In genomic region chr3:10836676-10837075, GRCh38 we compare ENCODE assay signal across 39 cellular contexts. TPM values are rescaled to one million over a fixed set of nuclear protein-coding genes. Genes with fewer than 3 reads are reported as not detected.
"Had no signal": no experiment of that assay in that cellular context is flagged by ENCODE, and none has a peak within 500 bp of the region (broad histone marks: within the 10 kb centered on the region; RNA-seq: fewer than 3 reads in every experiment).

No MANE protein-coding gene starts in this region.

- H3K27ac ChIP-seq: ascending aorta, cardiac muscle cell, VCaP had no signal

- DNase-seq: activated CD4-positive, alpha-beta memory T cell treated with anti-CD3 and anti-CD28 coated beads, Interleukin-2, amount 10 ng/mL, durations not matched to agents 7 days and 5 days; activated CD4-positive, alpha-beta T cell treated with anti-CD3 and anti-CD28 coated beads for 1 hour; activated CD4-positive, alpha-beta T cell treated with anti-CD3 and anti-CD28 coated beads for 36 hours; activated CD4-positive, alpha-beta T cell treated with anti-CD3 and anti-CD28 coated beads for 48 hours; activated CD4-positive, alpha-beta T cell treated with anti-CD3 and anti-CD28 coated beads, Interleukin-2, amount 10 ng/mL, durations not matched to agents 7 days and 5 days; activated CD4-positive, alpha-beta T cell treated with anti-CD3 and anti-CD28 coated beads, Interleukin-2, amount 50 U/mL, for 48 hours; activated CD4-positive, CD25-positive, alpha-beta regulatory T cell; activated CD8-positive, alpha-beta memory T cell treated with anti-CD3 and anti-CD28 coated beads for 24 hours; activated CD8-positive, alpha-beta memory T cell treated with anti-CD3 and anti-CD28 coated beads, Interleukin-2, amount 10 ng/mL, durations not matched to agents 7 days and 5 days; activated CD8-positive, alpha-beta memory T cell treated with anti-CD3 and anti-CD28 coated beads, Interleukin-2, amount 50 U/mL, for 48 hours; activated CD8-positive, alpha-beta T cell treated with anti-CD3 and anti-CD28 coated beads, Interleukin-2, amount 10 ng/mL, durations not matched to agents 7 days and 5 days; activated effector memory CD4-positive, alpha-beta T cell treated with Interleukin-2 at 50 U/mL for 16 hours; activated gamma-delta T cell; activated naive CD4-positive, alpha-beta T cell treated with anti-CD3 and anti-CD28 coated beads, Interleukin-2, amount 10 ng/mL, durations not matched to agents 7 days and 5 days; activated naive CD4-positive, alpha-beta T cell treated with Interleukin-2 at 50 U/mL for 16 hours; activated naive CD8-positive, alpha-beta T cell treated with anti-CD3 and anti-CD28 coated beads, Interleukin-2, amount 10 ng/mL, durations not matched to agents 7 days and 5 days; activated naive CD8-positive, alpha-beta T cell treated with anti-CD3 and anti-CD28 coated beads, Interleukin-2, amount 50 U/mL, for 24 hours; activated T-cell treated with anti-CD3 and anti-CD28 coated beads, Interleukin-2, amount 50 U/mL, for 24 hours; activated T-cell treated with anti-CD3 and anti-CD28 coated beads, Interleukin-2, amount 50 U/mL, for 48 hours; amygdala; anterior cingulate cortex; caudate nucleus; cerebellar nuclear complex; T-helper 1 cell; T-helper 2 cell; T-helper 9 cell had no signal

- H3K27ac Mint-ChIP-seq: activated CD4-positive, alpha-beta memory T cell treated with anti-CD3 and anti-CD28 coated beads, Interleukin-2, amount 10 ng/mL, durations not matched to agents 7 days and 5 days; activated CD4-positive, alpha-beta T cell treated with anti-CD3 and anti-CD28 coated beads for 36 hours; activated CD4-positive, alpha-beta T cell treated with anti-CD3 and anti-CD28 coated beads, Interleukin-2, amount 10 ng/mL, durations not matched to agents 7 days and 5 days; activated CD8-positive, alpha-beta memory T cell treated with anti-CD3 and anti-CD28 coated beads, Interleukin-2, amount 10 ng/mL, durations not matched to agents 7 days and 5 days; activated CD8-positive, alpha-beta T cell treated with anti-CD3 and anti-CD28 coated beads, Interleukin-2, amount 10 ng/mL, durations not matched to agents 7 days and 5 days; activated naive CD4-positive, alpha-beta T cell treated with anti-CD3 and anti-CD28 coated beads, Interleukin-2, amount 10 ng/mL, durations not matched to agents 7 days and 5 days; activated naive CD4-positive, alpha-beta T cell treated with anti-CD3 and anti-CD28 coated beads, Interleukin-2, amount 50 U/mL, for 24 hours; activated naive CD8-positive, alpha-beta T cell; activated naive CD8-positive, alpha-beta T cell treated with anti-CD3 and anti-CD28 coated beads, Interleukin-2, amount 10 ng/mL, durations not matched to agents 7 days and 5 days; activated naive CD8-positive, alpha-beta T cell treated with anti-CD3 and anti-CD28 coated beads, Interleukin-2, amount 50 U/mL, for 24 hours; activated T-cell treated with anti-CD3 and anti-CD28 coated beads, Interleukin-2, amount 50 U/mL, for 24 hours; activated T-helper 2 cell treated with anti-CD3 and anti-CD28 coated beads, Interferon-gamma antibody, Interleukin-2, Interleukin-4, amounts not matched to agents 10 μg/mL and 5 μg/mL and 100 μg/mL, durations not matched to agents 14 hours and 24 hours and 36 hours; brain; T-helper 1 cell treated with Interleukin-12 subunit alpha and Interleukin-12 subunit beta and Interleukin-4 antibody, amounts not matched to agents 30 μg/mL and 1 μg/mL, for 36 hours; T-helper 2 cell treated with Interferon-gamma antibody and Interleukin-4, amounts not matched to agents 5 μg/mL and 100 μg/mL, for 36 hours; WTC11 had no signal

- H3K36me3 Mint-ChIP-seq: activated CD8-positive, alpha-beta memory T cell treated with anti-CD3 and anti-CD28 coated beads, Interleukin-2, amount 10 ng/mL, durations not matched to agents 7 days and 5 days; activated naive CD4-positive, alpha-beta T cell treated with anti-CD3 and anti-CD28 coated beads, Interleukin-2, amount 10 ng/mL, durations not matched to agents 7 days and 5 days; activated naive CD4-positive, alpha-beta T cell treated with anti-CD3 and anti-CD28 coated beads, Interleukin-2, amount 50 U/mL, for 24 hours; activated naive CD8-positive, alpha-beta T cell; activated naive CD8-positive, alpha-beta T cell treated with anti-CD3 and anti-CD28 coated beads, Interleukin-2, amount 10 ng/mL, durations not matched to agents 7 days and 5 days; brain; WTC11 had no signal

- H3K36me3 ChIP-seq: ascending aorta, cardiac muscle cell had no signal

- H3K4me1 Mint-ChIP-seq: activated CD4-positive, alpha-beta memory T cell treated with anti-CD3 and anti-CD28 coated beads, Interleukin-2, amount 10 ng/mL, durations not matched to agents 7 days and 5 days; activated CD4-positive, alpha-beta T cell treated with anti-CD3 and anti-CD28 coated beads for 36 hours; activated CD8-positive, alpha-beta memory T cell treated with anti-CD3 and anti-CD28 coated beads, Interleukin-2, amount 10 ng/mL, durations not matched to agents 7 days and 5 days; activated naive CD4-positive, alpha-beta T cell treated with anti-CD3 and anti-CD28 coated beads, Interleukin-2, amount 10 ng/mL, durations not matched to agents 7 days and 5 days; activated naive CD4-positive, alpha-beta T cell treated with anti-CD3 and anti-CD28 coated beads, Interleukin-2, amount 50 U/mL, for 24 hours; activated naive CD8-positive, alpha-beta T cell treated with anti-CD3 and anti-CD28 coated beads, Interleukin-2, amount 50 U/mL, for 24 hours; brain; central memory CD8-positive, alpha-beta T cell had no signal

- H3K4me1 ChIP-seq: ascending aorta had no signal

- H3K9me3 Mint-ChIP-seq: activated CD4-positive, alpha-beta memory T cell treated with anti-CD3 and anti-CD28 coated beads, Interleukin-2, amount 10 ng/mL, durations not matched to agents 7 days and 5 days; activated CD4-positive, alpha-beta T cell treated with anti-CD3 and anti-CD28 coated beads, Interleukin-2, amount 10 ng/mL, durations not matched to agents 7 days and 5 days; activated naive CD4-positive, alpha-beta T cell treated with anti-CD3 and anti-CD28 coated beads, Interleukin-2, amount 10 ng/mL, durations not matched to agents 7 days and 5 days; activated naive CD4-positive, alpha-beta T cell treated with anti-CD3 and anti-CD28 coated beads, Interleukin-2, amount 50 U/mL, for 24 hours; activated naive CD8-positive, alpha-beta T cell treated with anti-CD3 and anti-CD28 coated beads, Interleukin-2, amount 10 ng/mL, durations not matched to agents 7 days and 5 days; activated naive CD8-positive, alpha-beta T cell treated with anti-CD3 and anti-CD28 coated beads, Interleukin-2, amount 50 U/mL, for 24 hours; activated T-cell treated with anti-CD3 and anti-CD28 coated beads, Interleukin-2, amount 50 U/mL, for 24 hours; activated T-helper 2 cell treated with anti-CD3 and anti-CD28 coated beads, Interferon-gamma antibody, Interleukin-2, Interleukin-4, amounts not matched to agents 10 μg/mL and 5 μg/mL and 100 μg/mL, durations not matched to agents 14 hours and 24 hours and 36 hours; brain; central memory CD8-positive, alpha-beta T cell; T-helper 1 cell treated with Interleukin-12 subunit alpha and Interleukin-12 subunit beta and Interleukin-4 antibody, amounts not matched to agents 30 μg/mL and 1 μg/mL, for 36 hours; T-helper 2 cell treated with Interferon-gamma antibody and Interleukin-4, amounts not matched to agents 5 μg/mL and 100 μg/mL, for 36 hours; WTC11 had no signal

- H3K4me3 Mint-ChIP-seq: activated CD4-positive, alpha-beta memory T cell treated with anti-CD3 and anti-CD28 coated beads, Interleukin-2, amount 10 ng/mL, durations not matched to agents 7 days and 5 days; activated CD4-positive, alpha-beta T cell treated with anti-CD3 and anti-CD28 coated beads for 36 hours; activated CD4-positive, alpha-beta T cell treated with anti-CD3 and anti-CD28 coated beads, Interleukin-2, amount 10 ng/mL, durations not matched to agents 7 days and 5 days; activated CD8-positive, alpha-beta memory T cell treated with anti-CD3 and anti-CD28 coated beads, Interleukin-2, amount 10 ng/mL, durations not matched to agents 7 days and 5 days; activated CD8-positive, alpha-beta T cell treated with anti-CD3 and anti-CD28 coated beads, Interleukin-2, amount 10 ng/mL, durations not matched to agents 7 days and 5 days; activated naive CD4-positive, alpha-beta T cell treated with anti-CD3 and anti-CD28 coated beads, Interleukin-2, amount 10 ng/mL, durations not matched to agents 7 days and 5 days; activated naive CD4-positive, alpha-beta T cell treated with anti-CD3 and anti-CD28 coated beads, Interleukin-2, amount 50 U/mL, for 24 hours; activated naive CD8-positive, alpha-beta T cell; activated naive CD8-positive, alpha-beta T cell treated with anti-CD3 and anti-CD28 coated beads, Interleukin-2, amount 10 ng/mL, durations not matched to agents 7 days and 5 days; activated naive CD8-positive, alpha-beta T cell treated with anti-CD3 and anti-CD28 coated beads, Interleukin-2, amount 50 U/mL, for 24 hours; activated T-cell treated with anti-CD3 and anti-CD28 coated beads, Interleukin-2, amount 50 U/mL, for 24 hours; brain; central memory CD8-positive, alpha-beta T cell; T-helper 1 cell treated with Interleukin-12 subunit alpha and Interleukin-12 subunit beta and Interleukin-4 antibody, amounts not matched to agents 30 μg/mL and 1 μg/mL, for 36 hours; T-helper 2 cell treated with Interferon-gamma antibody and Interleukin-4, amounts not matched to agents 5 μg/mL and 100 μg/mL, for 36 hours; WTC11 had no signal

- H3K9me3 ChIP-seq: ascending aorta had no signal

- ATAC-seq: activated CD4-positive, alpha-beta T cell treated with anti-CD3 and anti-CD28 coated beads for 36 hours; activated CD4-positive, CD25-positive, alpha-beta regulatory T cell treated with anti-CD3 and anti-CD28 coated beads, Interleukin-2, amount 50 U/mL, for 24 hours; activated CD8-positive, alpha-beta memory T cell treated with anti-CD3 and anti-CD28 coated beads, Interleukin-2, amount 10 ng/mL, durations not matched to agents 7 days and 5 days; activated CD8-positive, alpha-beta T cell treated with anti-CD3 and anti-CD28 coated beads, Interleukin-2, amount 10 ng/mL, durations not matched to agents 7 days and 5 days; activated naive CD8-positive, alpha-beta T cell treated with anti-CD3 and anti-CD28 coated beads, Interleukin-2, amount 50 U/mL, for 24 hours; WTC11 had no signal

- H3K4me3 ChIP-seq: ascending aorta, cardiac muscle cell had no signal

RNA-seq across cellular contexts. Expression of gene SLC6A11, which starts 20.6 kb away (rescaled TPM):
- total RNA-seq: activated CD4-positive, alpha-beta memory T cell treated with anti-CD3 and anti-CD28 coated beads, Interleukin-2, amount 10 ng/mL, durations not matched to agents 7 days and 5 days; activated CD4-positive, alpha-beta T cell treated with anti-CD3 and anti-CD28 coated beads for 36 hours; activated CD4-positive, alpha-beta T cell treated with anti-CD3 and anti-CD28 coated beads, Interleukin-2, amount 10 ng/mL, durations not matched to agents 7 days and 5 days; activated CD8-positive, alpha-beta memory T cell treated with anti-CD3 and anti-CD28 coated beads, Interleukin-2, amount 10 ng/mL, durations not matched to agents 7 days and 5 days; activated CD8-positive, alpha-beta T cell treated with anti-CD3 and anti-CD28 coated beads, Interleukin-2, amount 10 ng/mL, durations not matched to agents 7 days and 5 days; activated naive CD8-positive, alpha-beta T cell treated with anti-CD3 and anti-CD28 coated beads, Interleukin-2, amount 10 ng/mL, durations not matched to agents 7 days and 5 days; activated T-helper 2 cell treated with anti-CD3 and anti-CD28 coated beads, Interferon-gamma antibody, Interleukin-2, Interleukin-4, amounts not matched to agents 10 μg/mL and 5 μg/mL and 100 μg/mL, durations not matched to agents 14 hours and 24 hours and 36 hours; ascending aorta; chondrocyte had no signal
